In the genomic region with DNA sequence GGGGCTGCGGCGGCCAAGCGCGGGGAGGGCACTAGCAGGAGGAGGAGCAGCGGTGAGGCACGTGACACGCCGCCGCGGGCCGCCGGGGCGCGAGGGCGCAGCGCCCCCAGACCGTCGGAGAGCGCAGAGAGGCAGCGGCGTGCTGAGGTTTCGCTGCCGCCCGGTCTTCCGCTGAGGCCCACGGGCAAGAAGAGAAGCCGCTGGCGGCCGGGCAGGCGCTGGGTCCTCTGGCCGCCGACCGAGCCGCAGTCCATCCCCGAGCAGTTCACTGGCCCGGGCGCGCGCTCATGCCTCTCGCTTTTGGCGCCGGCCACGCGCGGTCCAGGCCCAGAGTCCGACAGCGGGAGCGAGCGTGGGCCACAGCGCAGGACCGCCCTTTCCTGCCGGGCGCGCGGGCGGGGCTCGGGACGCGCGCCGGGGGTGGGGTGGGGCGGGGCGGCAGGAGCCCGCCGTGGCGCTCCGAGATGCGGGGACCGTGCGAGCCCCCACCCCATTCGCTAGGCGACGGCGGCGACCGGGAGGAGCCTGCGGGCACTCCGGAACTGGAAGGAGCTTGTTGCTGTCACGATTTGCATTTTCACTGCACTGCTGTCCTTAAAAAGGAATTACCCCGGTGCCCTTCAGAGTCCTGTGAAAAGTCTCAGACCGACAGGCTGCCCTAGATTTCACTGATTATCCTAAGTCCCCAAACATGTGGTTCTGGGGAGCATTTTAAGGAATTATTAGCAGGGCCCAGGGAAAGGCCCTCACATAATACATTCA, we compare ENCODE assay signal across 8 cellular contexts. TPM values are rescaled to one million over a fixed set of nuclear protein-coding genes. Genes with fewer than 3 reads are reported as not detected.
DNase-seq lines count a peak whose midpoint lies in the region; ATAC-seq, FAIRE-seq and TF ChIP-seq lines count a peak whose summit lies in the region.

Gene MCUR1, minus strand, starts transcription at position 382 of the 762 bp plus-strand sequence. Its CDS starts 128 bp downstream, at position 254.

- peak within 1 kb of the TSS; percentile 81 for H3K4me3 Mint-ChIP-seq in central memory CD8-positive, alpha-beta T cell

- peaks cover 30% of the 10 kb centered on the region for H3K79me2 ChIP-seq in keratinocyte (ENCODE audit: control insufficient read depth, insufficient read depth, low read length)

- H3K9me3 ChIP-seq in keratinocyte (ENCODE audit: control insufficient read depth, low read depth, low read length) = no peaks in the 10 kb centered on the region

- ATAC-seq in GM18873 (IDR thresholded peaks at IDR 0.05; ENCODE audit: low FRiP score, unreplicated experiment) (peak; percentile 79), HG03135 (IDR thresholded peaks at IDR 0.05; ENCODE audit: unreplicated experiment) (peak; percentile 81)
- peak; percentile 86 to 88 for ATAC-seq in activated CD4-positive, CD25-positive, alpha-beta regulatory T cell treated with anti-CD3 and anti-CD28 coated beads, Interleukin-2, amount 50 U/mL, for 24 hours
- peak; percentile 89 for ATAC-seq in central memory CD8-positive, alpha-beta T cell (replicated peaks; ENCODE audit: extremely low read depth, poor library complexity, severe bottlenecking)

- H2AFZ ChIP-seq in keratinocyte (ENCODE audit: control insufficient read depth, low read length) = peak within 1 kb of the TSS; percentile 85

- peak; percentile 9 for TF ChIP-seq CTCF in AG09319 (IDR thresholded peaks at IDR 0.05; ENCODE audit: low read depth, low read length)
- peak in 1 of 3 experiments; percentile 59 for TF ChIP-seq CTCF in keratinocyte (optimal IDR thresholded peaks at IDR 0.05 in 1 of 3, IDR thresholded peaks at IDR 0.05 in 1 of 3, conservative IDR thresholded peaks at IDR 0.05 in 1 of 3; ENCODE audit: extremely low read depth in 1 of 3, insufficient read depth in 2 of 3, low read length in 3 of 3)

- H3K36me3 ChIP-seq in keratinocyte (ENCODE audit: control insufficient read depth in 2 of 2, extremely low read depth in 1 of 2, insufficient read depth in 2 of 2, low read length in 2 of 2) = no peaks in the 10 kb centered on the region

- peaks cover 6% of the 10 kb centered on the region for H3K36me3 Mint-ChIP-seq in central memory CD8-positive, alpha-beta T cell (ENCODE audit: insufficient read depth)

- H3K27me3 Mint-ChIP-seq in central memory CD8-positive, alpha-beta T cell = no peaks in the 10 kb centered on the region

- H3K4me3 ChIP-seq in keratinocyte (ENCODE audit: control insufficient read depth in 2 of 3, extremely low read depth in 1 of 3, insufficient read depth in 2 of 3, low read depth in 1 of 3, low read length in 3 of 3) = peak within 1 kb of the TSS; percentile 83 to 93 (median 93)

- peaks cover 30% of the 10 kb centered on the region for H3K4me1 Mint-ChIP-seq in central memory CD8-positive, alpha-beta T cell

- no peaks in the 10 kb centered on the region for H4K20me1 ChIP-seq in keratinocyte (ENCODE audit: control insufficient read depth, extremely low read depth, insufficient read depth, low read length)

- no peaks in the 10 kb centered on the region for H3K9me1 ChIP-seq in keratinocyte (ENCODE audit: control insufficient read depth, extremely low read depth, insufficient read depth, low read length)

- no peaks in the 10 kb centered on the region for H3K9me3 Mint-ChIP-seq in central memory CD8-positive, alpha-beta T cell

- DNase-seq in AG09319 (ENCODE audit: extremely low read depth, low read depth) (peak; percentile 36), NCI-H2227 treated with DMSO at 0.1 percent for 48 hours (lab: John Stamatoyannopoulos, UW) (peak; percentile 96), keratinocyte (ENCODE audit: low read depth, low spot score) (no peak)
- DNase-seq in central memory CD8-positive, alpha-beta T cell (ENCODE audit: low spot score in 2 of 2) = peak; percentile 59 to 63
- DNase-seq in stimulated activated CD4-positive, alpha-beta T cell treated with anti-CD3 and anti-CD28 coated beads, Interleukin-12 subunit alpha, Interleukin-12 subunit beta, amount 100 ng/mL, for 48 hours (ENCODE audit: low read depth in 2 of 3, low spot score in 1 of 3) = peak; percentile 69 to 80 (median 71)

- H3K27ac ChIP-seq in keratinocyte (ENCODE audit: control insufficient read depth, insufficient read depth, low read length) = peak within 1 kb of the TSS; percentile 78

- peaks cover 18% of the 10 kb centered on the region for H3K4me1 ChIP-seq in keratinocyte (ENCODE audit: control insufficient read depth, extremely low read depth, insufficient read depth, low read length)

- dilution Hi-C loops in keratinocyte (cut with MboI; ENCODE audit: extremely low pct_ligation_motif_present, low sequenced_read_pairs) = no loop called here

- no peaks in the 10 kb centered on the region for H3K27me3 ChIP-seq in keratinocyte (ENCODE audit: control insufficient read depth, extremely low read depth, insufficient read depth, low read length)

- peak within 1 kb of the TSS; percentile 83 for H3K9ac ChIP-seq in keratinocyte (ENCODE audit: control insufficient read depth, extremely low read depth, insufficient read depth, low read length)

- H3K4me2 ChIP-seq in keratinocyte (ENCODE audit: control insufficient read depth, extremely low read depth, insufficient read depth, low read depth, low read length) = peak within 1 kb of the TSS; percentile 93

- no peak for FAIRE-seq in keratinocyte (lab: Jason Lieb, UNC)

- H3K27ac Mint-ChIP-seq in central memory CD8-positive, alpha-beta T cell (ENCODE audit: low read depth) = peak within 1 kb of the TSS; percentile 73

RNA-seq across cellular contexts. Expression of gene MCUR1, which starts in this region (rescaled TPM):
- polyA plus RNA-seq in keratinocyte = 8.3 to 15.3 TPM (median 12.2 TPM) in 3 replicates
- 41.0 TPM for polyA plus RNA-seq in keratinocyte (2011; ENCODE audit: low read depth)
- 9.6 and 15.4 TPM in 2 replicates for polyA plus RNA-seq in keratinocyte (2011; cell fraction: cytosol; rRNA removed)
- polyA plus RNA-seq in keratinocyte (2011; cell fraction: nucleus; rRNA removed) = 5.6 and 6.3 TPM in 2 replicates
- polyA plus RNA-seq in keratinocyte (2012; ENCODE audit: low replicate concordance) = 11.7 and 13.1 TPM in 2 replicates
- 5.1 to 9.4 TPM (median 5.8 TPM) in 3 replicates for polyA minus RNA-seq in keratinocyte
- polyA minus RNA-seq in keratinocyte (2011; cell fraction: cytosol; rRNA and poly(A)+ RNA removed) = 9.4 TPM
- polyA minus RNA-seq in keratinocyte (2011; cell fraction: nucleus; rRNA and poly(A)+ RNA removed) = 3.4 and 4.4 TPM in 2 replicates
